In genomic region chr16:84811529-84811928, GRCh38 we compare ENCODE assay signal across 13 cellular contexts.
"Had no signal": no experiment of that assay in that cellular context is flagged by ENCODE, and none has a peak within 500 bp of the region (broad histone marks: within the 10 kb centered on the region; RNA-seq: fewer than 3 reads in every experiment).

No MANE protein-coding gene starts in this region.

- H3K9me3 ChIP-seq: body of pancreas, esophagus squamous epithelium, right atrium auricular region, upper lobe of left lung had no signal

- ATAC-seq: body of pancreas; effector memory CD8-positive, alpha-beta T cell; WTC11 had no signal

- H3K36me3 ChIP-seq: esophagus squamous epithelium, right atrium auricular region, upper lobe of left lung had no signal

- DNase-seq: activated CD4-positive, alpha-beta memory T cell treated with anti-CD3 and anti-CD28 coated beads, Interleukin-2, amount 10 ng/mL, durations not matched to agents 7 days and 5 days; activated effector memory CD4-positive, alpha-beta T cell treated with Interleukin-2 at 50 U/mL for 16 hours; activated T-cell treated with anti-CD3 and anti-CD28 coated beads, Interleukin-2, amount 50 U/mL, for 24 hours; effector memory CD8-positive, alpha-beta T cell; esophagus squamous epithelium; immature natural killer cell; kidney glomerular epithelial cell; left ventricle myocardium superior; stimulated activated CD4-positive, alpha-beta T cell treated with anti-CD3 and anti-CD28 coated beads, Interleukin-2, amount 100 ng/mL, for 24 hours; upper lobe of left lung had no signal

- H3K4me3 ChIP-seq: body of pancreas, esophagus squamous epithelium, right atrium auricular region, upper lobe of left lung had no signal

- H3K27me3 ChIP-seq: body of pancreas, right atrium auricular region, upper lobe of left lung had no signal

- H3K4me1 ChIP-seq: body of pancreas, right atrium auricular region had no signal

- H3K27ac ChIP-seq: body of pancreas had no signal
